ENCODE assay signal across 8 cellular contexts in the genomic region with DNA sequence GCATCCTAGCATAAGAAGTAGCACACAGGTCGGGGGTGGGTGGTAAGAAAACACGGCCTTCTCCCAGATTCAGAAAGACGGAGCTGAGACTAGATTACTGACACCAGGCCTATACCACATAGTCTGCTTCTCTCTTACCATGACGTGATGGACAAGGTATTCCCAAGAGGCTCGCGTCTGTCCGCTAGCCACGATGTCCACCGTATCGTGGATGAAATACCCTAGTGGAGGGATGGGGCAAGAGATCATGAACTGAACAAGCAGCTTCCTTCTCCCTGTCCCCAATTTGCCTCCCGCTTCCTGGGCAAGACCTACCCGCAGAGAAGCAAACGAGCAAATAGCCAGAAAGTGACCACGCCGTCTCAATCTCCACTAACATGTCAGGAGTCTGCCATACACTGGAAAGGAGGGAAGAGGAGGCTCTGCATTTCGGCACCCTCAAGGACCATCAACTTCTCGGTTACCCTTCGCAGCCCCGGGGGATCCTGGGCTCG. TPM values are rescaled to one million over a fixed set of nuclear protein-coding genes. Genes with fewer than 3 reads are reported as not detected.
DNase-seq lines count a peak whose midpoint lies in the region; TF ChIP-seq lines count a peak whose summit lies in the region.

No MANE protein-coding gene starts in this region.

- intact Hi-C loops in thyroid gland (cut with DNase I), result loop anchor here (5.0 kb wide), 2 partner anchors 78 to 227 kb away; partner anchors contain the start of genes BLTP2 and PHF12

- H3K9me3 Mint-ChIP-seq in activated naive CD4-positive, alpha-beta T cell treated with anti-CD3 and anti-CD28 coated beads, Interleukin-2, amount 10 ng/mL, durations not matched to agents 7 days and 5 days, result no peaks in the 10 kb centered on the region

- no peaks in the 10 kb centered on the region for H3K9me3 ChIP-seq in thyroid gland

- no peaks in the 10 kb centered on the region for H3K27me3 ChIP-seq in kidney epithelial cell (ENCODE audit: control insufficient read depth, insufficient read depth, low read length)
- H3K27me3 ChIP-seq in thyroid gland, result no peaks in the 10 kb centered on the region

- H3K27me3 Mint-ChIP-seq in activated naive CD4-positive, alpha-beta T cell treated with anti-CD3 and anti-CD28 coated beads, Interleukin-2, amount 10 ng/mL, durations not matched to agents 7 days and 5 days, result no peaks in the 10 kb centered on the region

- WGBS in thyroid gland, 2 donors, result 36 to 37% methylated on average over 15 to 20 of the region's 20 CpGs

- H3K4me1 ChIP-seq in thyroid gland, result peaks cover 30 to 32% of the 10 kb centered on the region in 2 donors

- no peak for TF ChIP-seq POLR2A in thyroid gland (IDR thresholded peaks at IDR 0.05)

- H3K27ac ChIP-seq in thyroid gland, result peak overlapping the region; percentile 5 to 98 (median 49)

- H3K4me3 ChIP-seq in kidney epithelial cell (ENCODE audit: low read depth, low read length) (peak overlapping the region; percentile 65), thyroid gland (replicated peaks in 1 of 3) (peak overlapping the region in 1 of 3 donors; percentile 55)

- H3K27ac Mint-ChIP-seq in activated naive CD4-positive, alpha-beta T cell treated with anti-CD3 and anti-CD28 coated beads, Interleukin-2, amount 10 ng/mL, durations not matched to agents 7 days and 5 days, result peak overlapping the region; percentile 87

- H3K4me1 Mint-ChIP-seq in activated naive CD4-positive, alpha-beta T cell treated with anti-CD3 and anti-CD28 coated beads, Interleukin-2, amount 10 ng/mL, durations not matched to agents 7 days and 5 days, result peaks cover 84% of the 10 kb centered on the region

- no peak for TF ChIP-seq CTCF in kidney epithelial cell (IDR thresholded peaks at IDR 0.05; ENCODE audit: insufficient read depth, low read length, poor library complexity, severe bottlenecking)
- TF ChIP-seq CTCF in thyroid gland (IDR thresholded peaks at IDR 0.05), result no peak

- CTCF ChIA-PET in activated naive CD4-positive, alpha-beta T cell treated with anti-CD3 and anti-CD28 coated beads, Interleukin-2, amount 10 ng/mL, durations not matched to agents 7 days and 5 days (lab: Charles Lee), result interaction anchor here (0.9 to 17.3 kb wide), 4 partner anchors 8 to 177 kb away, joined by 3 to 415 read pairs (median 28); partner anchors contain the start of genes DHRS13 and TRAF4

- no peak for DNase-seq in activated naive CD4-positive, alpha-beta T cell treated with anti-CD3 and anti-CD28 coated beads, Interleukin-2, amount 10 ng/mL, durations not matched to agents 7 days and 5 days
- no peak for DNase-seq in activated naive CD4-positive, alpha-beta T cell (lab: John Stamatoyannopoulos, UW)
- DNase-seq in NCI-H82 (lab: John Stamatoyannopoulos, UW), result peak; percentile 93
- peak; percentile 84 for DNase-seq in amniotic epithelial cell (ENCODE audit: low read depth)
- DNase-seq in kidney epithelial cell (ENCODE audit: low read depth), result no peak
- DNase-seq in thyroid gland, result no peak
- DNase-seq in NK-92 (lab: John Stamatoyannopoulos, UW; ENCODE audit: unreplicated experiment), result no peak
- DNase-seq in hepatic stellate cell (ENCODE audit: low spot score), result no peak

- peak overlapping the region; percentile 94 for H3K4me3 Mint-ChIP-seq in activated naive CD4-positive, alpha-beta T cell treated with anti-CD3 and anti-CD28 coated beads, Interleukin-2, amount 10 ng/mL, durations not matched to agents 7 days and 5 days

- H3K36me3 ChIP-seq in kidney epithelial cell (ENCODE audit: control insufficient read depth, insufficient read depth, low read length) (peaks cover 4% of the 10 kb centered on the region), thyroid gland (peaks cover 33 to 36% of the 10 kb centered on the region in 2 donors)

- H3K36me3 Mint-ChIP-seq in activated naive CD4-positive, alpha-beta T cell treated with anti-CD3 and anti-CD28 coated beads, Interleukin-2, amount 10 ng/mL, durations not matched to agents 7 days and 5 days, result peaks cover 47% of the 10 kb centered on the region

RNA-seq across cellular contexts. Expression of gene TLCD1, which starts 0.8 kb away (rescaled TPM):
- 4.7 and 5.1 TPM in 2 replicates for total RNA-seq in kidney epithelial cell
- 10 to 100 TPM in 1 of 4 donors, 1 to 10 TPM in 3; 1.6 to 21.4 (median 5.1) TPM for total RNA-seq in thyroid gland

RNA-seq across cellular contexts. Expression of gene NEK8, which starts 3.4 kb away (rescaled TPM):
- total RNA-seq in kidney epithelial cell (4.3 TPM in 2 replicates), thyroid gland (10 to 100 TPM in 1 of 4 donors, 1 to 10 TPM in 3; 3.9 to 14.0 (median 8.1) TPM)

RNA-seq across cellular contexts. Expression of gene RPL23A, which starts 5.4 kb away (rescaled TPM):
- 604 and 716 TPM in 2 replicates for total RNA-seq in kidney epithelial cell
- 100 to 1,000 TPM; 181 to 750 (median 443) TPM for total RNA-seq in thyroid gland

RNA-seq across cellular contexts. Expression of gene RAB34, which starts 7.5 kb away (rescaled TPM):
- 283 and 314 TPM in 2 replicates for total RNA-seq in kidney epithelial cell
- total RNA-seq in thyroid gland, result 100 to 1,000 TPM; 136 to 186 (median 159) TPM

RNA-seq across cellular contexts. Expression of gene PROCA1, which starts 13.5 kb away (rescaled TPM):
- total RNA-seq in kidney epithelial cell (0.58 and 3.7 TPM in 2 replicates), thyroid gland (1 to 10 TPM in 2 of 4 donors, under 1 TPM in 1, not detected in 1; 0.46 to 4.3 (median 1.1) TPM)

Comparison
In these comparisons a context has a peak if more than half of its experiments do, and no peak if none do; other contexts are left out.
1. DNase-seq: peak in NCI-H82 (single experiment) and amniotic epithelial cell (single experiment); none in activated naive CD4-positive, alpha-beta T cell treated with anti-CD3 and anti-CD28 coated beads, Interleukin-2, amount 10 ng/mL, durations not matched to agents 7 days and 5 days (single experiment), activated naive CD4-positive, alpha-beta T cell (0 of 4), kidney epithelial cell (single experiment), thyroid gland (0 of 2), NK-92 (single experiment) and hepatic stellate cell (single experiment).